Comparison of ENCODE assay signal across 19 cellular contexts in genomic region chr10:29329420-29329819, GRCh38. TPM values are rescaled to one million over a fixed set of nuclear protein-coding genes. Genes with fewer than 3 reads are reported as not detected.
DNase-seq lines count a peak whose midpoint lies in the region; ATAC-seq and TF ChIP-seq lines count a peak whose summit lies in the region.
"Had no signal": no experiment of that assay in that cellular context is flagged by ENCODE, and none has a peak within 500 bp of the region (broad histone marks: within the 10 kb centered on the region; RNA-seq: fewer than 3 reads in every experiment).

No MANE protein-coding gene starts in this region.

- no peaks in the 10 kb centered on the region for H3K9me3 ChIP-seq in spleen
- H3K9me3 ChIP-seq: ovary, tibial nerve had no signal

- H3K27ac ChIP-seq in spleen: no peak overlapping the region
- H3K27ac ChIP-seq: ovary had no signal

- DNase-seq in AG20443 (ENCODE audit: low spot score) (peak; percentile 50), NCI-H1105 (lab: John Stamatoyannopoulos, UW) (peak; percentile 53), amniotic epithelial cell (ENCODE audit: low read depth) (peak; percentile 56), mesothelial cell of epicardium (ENCODE audit: low spot score in 2 of 2, unreplicated experiment in 2 of 2) (no peak), WTC11 (ENCODE audit: low spot score) (no peak), spleen (no peak)
- no peak for DNase-seq in activated CD4-positive, alpha-beta T cell treated with anti-CD3 and anti-CD28 coated beads for 48 hours
- DNase-seq: activated CD4-positive, alpha-beta T cell treated with anti-CD3 and anti-CD28 coated beads for 4 hours; activated T-cell treated with anti-CD3 and anti-CD28 coated beads, Interleukin-2, amount 50 U/mL, for 1 hour; AML-193; erythroblast; midbrain; NCI-H446; T-helper 2 cell had no signal

- H3K36me3 ChIP-seq in spleen: no peaks in the 10 kb centered on the region
- H3K36me3 ChIP-seq: ovary, tibial nerve had no signal

- POLR2A ChIA-PET in WTC11 (lab: Charles Lee): no interaction called here

- peaks cover 0 to 6% (median 0%) of the 10 kb centered on the region in 7 donors for H3K27me3 ChIP-seq in spleen (replicated peaks in 1 of 7)
- H3K27me3 ChIP-seq: ovary, tibial nerve had no signal

- H3K9me3 Mint-ChIP-seq in mesothelial cell of epicardium (no peaks in the 10 kb centered on the region), WTC11 (0 out of 2 replicates have a peak, but pooled peaks cover 11% of the 10 kb centered on the region)
- H3K9me3 Mint-ChIP-seq: HFFc6 had no signal

- H3K4me3 Mint-ChIP-seq in mesothelial cell of epicardium: no peak overlapping the region
- no peak overlapping the region for H3K4me3 Mint-ChIP-seq in WTC11
- H3K4me3 Mint-ChIP-seq: HFFc6 had no signal

- H3K27me3 Mint-ChIP-seq in mesothelial cell of epicardium (ENCODE audit: low read depth) (no peaks in the 10 kb centered on the region), WTC11 (ENCODE audit: low read depth) (no peaks in the 10 kb centered on the region)

- TF ChIP-seq POLR2A in spleen (IDR thresholded peaks at IDR 0.05): no peak

- H3K4me1 Mint-ChIP-seq in mesothelial cell of epicardium (peaks cover 21% of the 10 kb centered on the region), WTC11 (peaks cover 9% of the 10 kb centered on the region)

- intact Hi-C loops in spleen (cut with DNase I; ENCODE audit: low total_unique reads): no loop called here

- no peak for ATAC-seq in HG03108 (IDR thresholded peaks at IDR 0.05; ENCODE audit: unreplicated experiment)
- ATAC-seq in WTC11: no peak

- CTCF ChIA-PET in WTC11 (lab: Charles Lee): no interaction called here

- H3K36me3 Mint-ChIP-seq in mesothelial cell of epicardium (no peaks in the 10 kb centered on the region), WTC11 (no peaks in the 10 kb centered on the region; the same call in 1 of the 2 replicates)

- 62 to 80% (median 71%) methylated on average over 5 of the region's 5 CpGs for WGBS in spleen, 5 donors

- H3K4me1 ChIP-seq in spleen: no peaks in the 10 kb centered on the region

- peak overlapping the region; percentile 18 for H3K27ac Mint-ChIP-seq in mesothelial cell of epicardium
- no peak overlapping the region for H3K27ac Mint-ChIP-seq in WTC11
- H3K27ac Mint-ChIP-seq: HFFc6 had no signal

- H3K4me3 ChIP-seq in spleen: no peak overlapping the region
- H3K4me3 ChIP-seq: ovary, tibial nerve had no signal

- no peak for TF ChIP-seq CTCF in mesothelial cell of epicardium (IDR thresholded peaks at IDR 0.05; ENCODE audit: unreplicated experiment)
- TF ChIP-seq CTCF in WTC11 (IDR thresholded peaks at IDR 0.05): no peak
- TF ChIP-seq CTCF in spleen (IDR thresholded peaks at IDR 0.05 in 8 of 11, conservative IDR thresholded peaks at IDR 0.05 in 3 of 11): no peak

TF ChIP-seq in WTC11, 78 proteins besides CTCF, POLR2A, EP300 and RAD21 (continues in another document):
- TF ChIP-seq, protein P1, sequence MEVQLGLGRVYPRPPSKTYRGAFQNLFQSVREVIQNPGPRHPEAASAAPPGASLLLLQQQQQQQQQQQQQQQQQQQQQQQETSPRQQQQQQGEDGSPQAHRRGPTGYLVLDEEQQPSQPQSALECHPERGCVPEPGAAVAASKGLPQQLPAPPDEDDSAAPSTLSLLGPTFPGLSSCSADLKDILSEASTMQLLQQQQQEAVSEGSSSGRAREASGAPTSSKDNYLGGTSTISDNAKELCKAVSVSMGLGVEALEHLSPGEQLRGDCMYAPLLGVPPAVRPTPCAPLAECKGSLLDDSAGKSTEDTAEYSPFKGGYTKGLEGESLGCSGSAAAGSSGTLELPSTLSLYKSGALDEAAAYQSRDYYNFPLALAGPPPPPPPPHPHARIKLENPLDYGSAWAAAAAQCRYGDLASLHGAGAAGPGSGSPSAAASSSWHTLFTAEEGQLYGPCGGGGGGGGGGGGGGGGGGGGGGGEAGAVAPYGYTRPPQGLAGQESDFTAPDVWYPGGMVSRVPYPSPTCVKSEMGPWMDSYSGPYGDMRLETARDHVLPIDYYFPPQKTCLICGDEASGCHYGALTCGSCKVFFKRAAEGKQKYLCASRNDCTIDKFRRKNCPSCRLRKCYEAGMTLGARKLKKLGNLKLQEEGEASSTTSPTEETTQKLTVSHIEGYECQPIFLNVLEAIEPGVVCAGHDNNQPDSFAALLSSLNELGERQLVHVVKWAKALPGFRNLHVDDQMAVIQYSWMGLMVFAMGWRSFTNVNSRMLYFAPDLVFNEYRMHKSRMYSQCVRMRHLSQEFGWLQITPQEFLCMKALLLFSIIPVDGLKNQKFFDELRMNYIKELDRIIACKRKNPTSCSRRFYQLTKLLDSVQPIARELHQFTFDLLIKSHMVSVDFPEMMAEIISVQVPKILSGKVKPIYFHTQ (CRISPR knock-in tag; IDR thresholded peaks at IDR 0.05): no peak
- TF ChIP-seq, protein P2, sequence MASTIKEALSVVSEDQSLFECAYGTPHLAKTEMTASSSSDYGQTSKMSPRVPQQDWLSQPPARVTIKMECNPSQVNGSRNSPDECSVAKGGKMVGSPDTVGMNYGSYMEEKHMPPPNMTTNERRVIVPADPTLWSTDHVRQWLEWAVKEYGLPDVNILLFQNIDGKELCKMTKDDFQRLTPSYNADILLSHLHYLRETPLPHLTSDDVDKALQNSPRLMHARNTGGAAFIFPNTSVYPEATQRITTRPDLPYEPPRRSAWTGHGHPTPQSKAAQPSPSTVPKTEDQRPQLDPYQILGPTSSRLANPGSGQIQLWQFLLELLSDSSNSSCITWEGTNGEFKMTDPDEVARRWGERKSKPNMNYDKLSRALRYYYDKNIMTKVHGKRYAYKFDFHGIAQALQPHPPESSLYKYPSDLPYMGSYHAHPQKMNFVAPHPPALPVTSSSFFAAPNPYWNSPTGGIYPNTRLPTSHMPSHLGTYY (CRISPR knock-in tag; IDR thresholded peaks at IDR 0.05): no peak
- TF ChIP-seq ZNF232 (CRISPR knock-in tag; IDR thresholded peaks at IDR 0.05): no peak
- no peak for TF ChIP-seq TEAD4 (CRISPR knock-in tag; IDR thresholded peaks at IDR 0.05)
- no peak for TF ChIP-seq ETV6 (CRISPR knock-in tag; IDR thresholded peaks at IDR 0.05)
- TF ChIP-seq CREB1 (CRISPR knock-in tag; IDR thresholded peaks at IDR 0.05): no peak
- TF ChIP-seq KAT7 (CRISPR knock-in tag; IDR thresholded peaks at IDR 0.05; ENCODE audit: borderline replicate concordance): no peak
- no peak for TF ChIP-seq ZNF263 (CRISPR knock-in tag; IDR thresholded peaks at IDR 0.05; ENCODE audit: low read depth)
- no peak for TF ChIP-seq SMAD3 (CRISPR knock-in tag; IDR thresholded peaks at IDR 0.05; ENCODE audit: borderline replicate concordance)
- TF ChIP-seq JAZF1 (CRISPR knock-in tag; IDR thresholded peaks at IDR 0.05): no peak
- TF ChIP-seq OVOL2 (CRISPR knock-in tag; IDR thresholded peaks at IDR 0.05; ENCODE audit: borderline replicate concordance): no peak
- TF ChIP-seq ZNF138 (CRISPR knock-in tag; conservative IDR thresholded peaks at IDR 0.05): no peak
- no peak for TF ChIP-seq ZNF512 (CRISPR knock-in tag; IDR thresholded peaks at IDR 0.05; ENCODE audit: borderline replicate concordance)
- TF ChIP-seq SMAD4 (CRISPR knock-in tag; IDR thresholded peaks at IDR 0.05): no peak
- TF ChIP-seq, protein P3, sequence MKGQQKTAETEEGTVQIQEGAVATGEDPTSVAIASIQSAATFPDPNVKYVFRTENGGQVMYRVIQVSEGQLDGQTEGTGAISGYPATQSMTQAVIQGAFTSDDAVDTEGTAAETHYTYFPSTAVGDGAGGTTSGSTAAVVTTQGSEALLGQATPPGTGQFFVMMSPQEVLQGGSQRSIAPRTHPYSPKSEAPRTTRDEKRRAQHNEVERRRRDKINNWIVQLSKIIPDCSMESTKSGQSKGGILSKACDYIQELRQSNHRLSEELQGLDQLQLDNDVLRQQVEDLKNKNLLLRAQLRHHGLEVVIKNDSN (CRISPR knock-in tag; IDR thresholded peaks at IDR 0.05): no peak

RNA-seq across cellular contexts. Expression of gene LYZL1, which starts 40.5 kb away (rescaled TPM):
- total RNA-seq in mesothelial cell of epicardium (not detected in 3 replicates), WTC11 (2021) (not detected in 3 replicates), spleen (not detected)
- not detected for polyA plus RNA-seq in spleen
- total RNA-seq: HFFc6, ovary, RPMI7951, tibial nerve had no signal
- polyA plus RNA-seq: ovary had no signal

Comparison
In these comparisons a context has a peak if more than half of its experiments do, and no peak if none do; other contexts are left out.
1. DNase-seq: peak in AG20443 (single experiment), NCI-H1105 (single experiment) and amniotic epithelial cell (single experiment); none in mesothelial cell of epicardium (0 of 2), activated CD4-positive, alpha-beta T cell treated with anti-CD3 and anti-CD28 coated beads for 48 hours (single experiment), WTC11 (single experiment) and spleen (single experiment).